In genomic region chr1:17654519-17654918, GRCh38 we compare ENCODE assay signal across 12 cellular contexts.
DNase-seq lines count a peak whose midpoint lies in the region; ATAC-seq and TF ChIP-seq lines count a peak whose summit lies in the region.
"Had no signal": no experiment of that assay in that cellular context is flagged by ENCODE, and none has a peak within 500 bp of the region (broad histone marks: within the 10 kb centered on the region; RNA-seq: fewer than 3 reads in every experiment).

No MANE protein-coding gene starts in this region.

- H3K4me3 Mint-ChIP-seq in activated T-cell treated with anti-CD3 and anti-CD28 coated beads, Interleukin-2, amount 50 U/mL, for 4 hours: no peak overlapping the region
- H3K4me3 Mint-ChIP-seq: CD8-positive, alpha-beta memory T cell had no signal

- H3K9me3 Mint-ChIP-seq in activated T-cell treated with anti-CD3 and anti-CD28 coated beads, Interleukin-2, amount 50 U/mL, for 4 hours: no peaks in the 10 kb centered on the region
- H3K9me3 Mint-ChIP-seq: CD8-positive, alpha-beta memory T cell had no signal

- H3K4me1 ChIP-seq in psoas muscle: no peaks in the 10 kb centered on the region

- 41 to 53% (median 42%) methylated on average over 2 of the region's 2 CpGs for WGBS in psoas muscle, 3 donors

- TF ChIP-seq CTCF in psoas muscle (IDR thresholded peaks at IDR 0.05) (no peak), brain microvascular endothelial cell (IDR thresholded peaks at IDR 0.05; ENCODE audit: low read depth, low read length, missing control alignments) (no peak), GM13977 (IDR thresholded peaks at IDR 0.05; ENCODE audit: extremely low read depth, insufficient read depth, missing control alignments) (no peak)

- H3K36me3 ChIP-seq in psoas muscle (ENCODE audit: insufficient read depth in 1 of 2, low read depth in 1 of 2) (peaks cover 0 to 95% of the 10 kb centered on the region in 2 donors), brain microvascular endothelial cell (replicated peaks) (no peaks in the 10 kb centered on the region)

- DNase-seq in NCI-H2171 treated with DMSO at 0.1 percent for 48 hours (lab: John Stamatoyannopoulos, UW): peak; percentile 9
- no peak for DNase-seq in NCI-H2171 (lab: John Stamatoyannopoulos, UW)
- peak; percentile 13 for DNase-seq in NCI-H1694 (lab: John Stamatoyannopoulos, UW)
- peak; percentile 24 for DNase-seq in astrocyte of the hippocampus (ENCODE audit: low read depth, low spot score)
- DNase-seq in psoas muscle: no peak
- DNase-seq in brain microvascular endothelial cell: no peak
- DNase-seq in activated T-cell treated with anti-CD3 and anti-CD28 coated beads, Interleukin-2, amount 50 U/mL, for 4 hours: no peak
- DNase-seq in GM13977 (ENCODE audit: low spot score): no peak
- DNase-seq: CD8-positive, alpha-beta memory T cell; NCI-H187; SHP77 treated with DMSO at 0.1 percent for 48 hours had no signal

- no peaks in the 10 kb centered on the region for H3K36me3 Mint-ChIP-seq in activated T-cell treated with anti-CD3 and anti-CD28 coated beads, Interleukin-2, amount 50 U/mL, for 4 hours (ENCODE audit: insufficient read depth)
- H3K36me3 Mint-ChIP-seq: CD8-positive, alpha-beta memory T cell had no signal

- H3K27ac ChIP-seq in psoas muscle (no peak overlapping the region), brain microvascular endothelial cell (no peak overlapping the region)

- no peaks in the 10 kb centered on the region for H3K9me3 ChIP-seq in psoas muscle

- in situ Hi-C loops in brain microvascular endothelial cell (cut with HindIII; ENCODE audit: low pct_ligation_motif_present, low sequenced_read_pairs): no loop called here
- in situ Hi-C loops in GM13977 (cut with MboI; ENCODE audit: low pct_unique_long_range_greater_than_20kb, low sequenced_read_pairs, unreplicated experiment): no loop called here

- ATAC-seq in psoas muscle: peak; percentile 35 to 79 (median 65)
- no peak for ATAC-seq in activated T-cell treated with anti-CD3 and anti-CD28 coated beads, Interleukin-2, amount 50 U/mL, for 4 hours

- H3K4me1 Mint-ChIP-seq in activated T-cell treated with anti-CD3 and anti-CD28 coated beads, Interleukin-2, amount 50 U/mL, for 4 hours (ENCODE audit: low read depth): no peaks in the 10 kb centered on the region
- H3K4me1 Mint-ChIP-seq: CD8-positive, alpha-beta memory T cell had no signal

- intact Hi-C loops in psoas muscle (cut with DNase I): no loop called here

- H3K4me3 ChIP-seq in psoas muscle: no peak overlapping the region
- H3K4me3 ChIP-seq in brain microvascular endothelial cell (ENCODE audit: low read depth, low read length): no peak overlapping the region
- H3K4me3 ChIP-seq: K562 had no signal

- H3K27me3 ChIP-seq in psoas muscle (ENCODE audit: insufficient read depth in 3 of 3, low read length in 2 of 3) (no peaks in the 10 kb centered on the region), brain microvascular endothelial cell (replicated peaks) (no peaks in the 10 kb centered on the region)

- H3K27me3 Mint-ChIP-seq in activated T-cell treated with anti-CD3 and anti-CD28 coated beads, Interleukin-2, amount 50 U/mL, for 4 hours (ENCODE audit: low read depth): no peaks in the 10 kb centered on the region

Comparison
In these comparisons a context has a peak if more than half of its experiments do, and no peak if none do; other contexts are left out.
1. DNase-seq: peak in NCI-H2171 treated with DMSO at 0.1 percent for 48 hours (single experiment), NCI-H1694 (single experiment) and astrocyte of the hippocampus (single experiment); none in NCI-H2171 (single experiment), psoas muscle (0 of 2), brain microvascular endothelial cell (single experiment), activated T-cell treated with anti-CD3 and anti-CD28 coated beads, Interleukin-2, amount 50 U/mL, for 4 hours (single experiment) and GM13977 (single experiment).
2. ATAC-seq: peak in psoas muscle (4 of 4); none in activated T-cell treated with anti-CD3 and anti-CD28 coated beads, Interleukin-2, amount 50 U/mL, for 4 hours (0 of 2).